25 cellular contexts compared by ENCODE assay signal in genomic region chr9:14183001-14183400, GRCh38.
"Had no signal": no experiment of that assay in that cellular context is flagged by ENCODE, and none has a peak within 500 bp of the region (broad histone marks: within the 10 kb centered on the region; RNA-seq: fewer than 3 reads in every experiment).

No MANE protein-coding gene starts in this region.

- H3K36me3 Mint-ChIP-seq: natural killer cell; stimulated activated effector memory CD8-positive, alpha-beta T cell treated with anti-CD3 and anti-CD28 coated beads, Interleukin-12 subunit alpha, Interleukin-12 subunit beta, amount 100 ng/mL, for 72 hours had no signal

- H3K4me1 Mint-ChIP-seq: activated CD4-positive, alpha-beta T cell treated with anti-CD3 and anti-CD28 coated beads, Interleukin-2, amount 10 ng/mL, durations not matched to agents 7 days and 5 days; activated naive CD8-positive, alpha-beta T cell treated with anti-CD3 and anti-CD28 coated beads, Interleukin-2, amount 50 U/mL, for 24 hours; natural killer cell; stimulated activated effector memory CD8-positive, alpha-beta T cell treated with anti-CD3 and anti-CD28 coated beads, Interleukin-12 subunit alpha, Interleukin-12 subunit beta, amount 100 ng/mL, for 72 hours; stimulated activated naive CD8-positive, alpha-beta T cell treated with anti-CD3 and anti-CD28 coated beads, Interleukin-15, amount 100 ng/mL, for 72 hours had no signal

- H3K27ac Mint-ChIP-seq: activated CD4-positive, alpha-beta T cell treated with anti-CD3 and anti-CD28 coated beads, Interleukin-2, amount 10 ng/mL, durations not matched to agents 7 days and 5 days; activated CD8-positive, alpha-beta T cell treated with anti-CD3 and anti-CD28 coated beads, Interleukin-2, amount 10 ng/mL, durations not matched to agents 7 days and 5 days; activated naive CD8-positive, alpha-beta T cell treated with anti-CD3 and anti-CD28 coated beads, Interleukin-2, amount 50 U/mL, for 24 hours; activated T-helper 1 cell treated with anti-CD3 and anti-CD28 coated beads, Interleukin-12 subunit alpha, Interleukin-12 subunit beta, Interleukin-2, Interleukin-4 antibody, amounts not matched to agents 30 ng/mL and 10 ng/mL and 1 ng/mL, durations not matched to agents 14 hours and 24 hours and 36 hours; dendritic cell treated with granulocyte-macrophage colony-stimulating factor and Interleukin-4, amounts not matched to agents 40 ng/mL and 50 ng/mL, for 4 days; natural killer cell; progenitor cell of endocrine pancreas; stimulated activated effector memory CD8-positive, alpha-beta T cell treated with anti-CD3 and anti-CD28 coated beads, Interleukin-12 subunit alpha, Interleukin-12 subunit beta, amount 100 ng/mL, for 72 hours; stimulated activated naive CD8-positive, alpha-beta T cell treated with anti-CD3 and anti-CD28 coated beads, Interleukin-15, amount 100 ng/mL, for 72 hours had no signal

- H3K27ac ChIP-seq: right lobe of liver, WERI-Rb-1 had no signal

- H3K27me3 ChIP-seq: body of pancreas, gastroesophageal sphincter, right lobe of liver, tibial artery had no signal

- ATAC-seq: activated CD8-positive, alpha-beta T cell treated with anti-CD3 and anti-CD28 coated beads, Interleukin-2, amount 10 ng/mL, durations not matched to agents 7 days and 5 days; activated naive CD8-positive, alpha-beta T cell treated with anti-CD3 and anti-CD28 coated beads, Interleukin-2, amount 50 U/mL, for 24 hours; body of pancreas; esophagus mucosa; gastroesophageal sphincter; left lobe of liver; natural killer cell; right lobe of liver; stimulated activated effector memory CD8-positive, alpha-beta T cell treated with anti-CD3 and anti-CD28 coated beads, Interleukin-12 subunit alpha, Interleukin-12 subunit beta, amount 100 ng/mL, for 72 hours; stimulated activated naive CD8-positive, alpha-beta T cell treated with anti-CD3 and anti-CD28 coated beads, Interleukin-15, amount 100 ng/mL, for 72 hours had no signal

- H3K9me3 Mint-ChIP-seq: activated CD4-positive, alpha-beta T cell treated with anti-CD3 and anti-CD28 coated beads, Interleukin-2, amount 10 ng/mL, durations not matched to agents 7 days and 5 days; activated naive CD8-positive, alpha-beta T cell treated with anti-CD3 and anti-CD28 coated beads, Interleukin-2, amount 50 U/mL, for 24 hours; activated T-helper 1 cell treated with anti-CD3 and anti-CD28 coated beads, Interleukin-12 subunit alpha, Interleukin-12 subunit beta, Interleukin-2, Interleukin-4 antibody, amounts not matched to agents 30 ng/mL and 10 ng/mL and 1 ng/mL, durations not matched to agents 14 hours and 24 hours and 36 hours; dendritic cell treated with granulocyte-macrophage colony-stimulating factor and Interleukin-4, amounts not matched to agents 40 ng/mL and 50 ng/mL, for 4 days; stimulated activated effector memory CD8-positive, alpha-beta T cell treated with anti-CD3 and anti-CD28 coated beads, Interleukin-12 subunit alpha, Interleukin-12 subunit beta, amount 100 ng/mL, for 72 hours; stimulated activated naive CD8-positive, alpha-beta T cell treated with anti-CD3 and anti-CD28 coated beads, Interleukin-15, amount 100 ng/mL, for 72 hours had no signal

- H3K4me3 Mint-ChIP-seq: activated CD4-positive, alpha-beta T cell treated with anti-CD3 and anti-CD28 coated beads, Interleukin-2, amount 10 ng/mL, durations not matched to agents 7 days and 5 days; activated CD8-positive, alpha-beta T cell treated with anti-CD3 and anti-CD28 coated beads, Interleukin-2, amount 10 ng/mL, durations not matched to agents 7 days and 5 days; activated naive CD8-positive, alpha-beta T cell treated with anti-CD3 and anti-CD28 coated beads, Interleukin-2, amount 50 U/mL, for 24 hours; activated T-helper 1 cell treated with anti-CD3 and anti-CD28 coated beads, Interleukin-12 subunit alpha, Interleukin-12 subunit beta, Interleukin-2, Interleukin-4 antibody, amounts not matched to agents 30 ng/mL and 10 ng/mL and 1 ng/mL, durations not matched to agents 14 hours and 24 hours and 36 hours; dendritic cell treated with granulocyte-macrophage colony-stimulating factor and Interleukin-4, amounts not matched to agents 40 ng/mL and 50 ng/mL, for 4 days; natural killer cell; stimulated activated effector memory CD8-positive, alpha-beta T cell treated with anti-CD3 and anti-CD28 coated beads, Interleukin-12 subunit alpha, Interleukin-12 subunit beta, amount 100 ng/mL, for 72 hours; stimulated activated naive CD8-positive, alpha-beta T cell treated with anti-CD3 and anti-CD28 coated beads, Interleukin-15, amount 100 ng/mL, for 72 hours had no signal

- H3K27me3 Mint-ChIP-seq: activated CD4-positive, alpha-beta T cell treated with anti-CD3 and anti-CD28 coated beads, Interleukin-2, amount 10 ng/mL, durations not matched to agents 7 days and 5 days; activated naive CD8-positive, alpha-beta T cell treated with anti-CD3 and anti-CD28 coated beads, Interleukin-2, amount 50 U/mL, for 24 hours; dendritic cell treated with granulocyte-macrophage colony-stimulating factor and Interleukin-4, amounts not matched to agents 40 ng/mL and 50 ng/mL, for 4 days; progenitor cell of endocrine pancreas; stimulated activated naive CD8-positive, alpha-beta T cell treated with anti-CD3 and anti-CD28 coated beads, Interleukin-15, amount 100 ng/mL, for 72 hours had no signal

- DNase-seq: activated CD4-positive, alpha-beta T cell treated with anti-CD3 and anti-CD28 coated beads, Interleukin-2, amount 10 ng/mL, durations not matched to agents 7 days and 5 days; activated CD4-positive, CD25-positive, alpha-beta regulatory T cell treated with anti-CD3 and anti-CD28 coated beads, Interleukin-2, amount 50 U/mL, for 72 hours; activated CD8-positive, alpha-beta T cell treated with anti-CD3 and anti-CD28 coated beads, Interleukin-2, amount 10 ng/mL, durations not matched to agents 7 days and 5 days; activated gamma-delta T cell; activated naive CD4-positive, alpha-beta T cell treated with anti-CD3 and anti-CD28 coated beads, Interleukin-2, amount 50 U/mL, for 16 hours; activated naive CD8-positive, alpha-beta T cell treated with anti-CD3 and anti-CD28 coated beads, Interleukin-2, amount 50 U/mL, for 24 hours; body of pancreas; caudate nucleus; effector CD4-positive, alpha-beta T cell; head of caudate nucleus; hypothalamus; natural killer cell; right lobe of liver; small intestine; stimulated activated CD4-positive, alpha-beta T cell treated with anti-CD3 and anti-CD28 coated beads, Interleukin-2, amount 100 ng/mL, for 24 hours; stimulated activated naive CD8-positive, alpha-beta T cell treated with anti-CD3 and anti-CD28 coated beads, Interleukin-15, amount 100 ng/mL, for 72 hours; tibial artery; WERI-Rb-1 had no signal
